ENCODE assay signal across 15 cellular contexts in genomic region chr14:68643673-68644072, GRCh38.
"Had no signal": no experiment of that assay in that cellular context is flagged by ENCODE, and none has a peak within 500 bp of the region (broad histone marks: within the 10 kb centered on the region; RNA-seq: fewer than 3 reads in every experiment).

No MANE protein-coding gene starts in this region.

- DNase-seq: activated naive CD8-positive, alpha-beta T cell treated with anti-CD3 and anti-CD28 coated beads, Interleukin-2, amount 10 ng/mL, durations not matched to agents 7 days and 5 days; anterior cingulate cortex; brain microvascular endothelial cell; left lung; mammary epithelial cell; naive B cell; posterior cingulate gyrus; retina; SK-N-SH; stimulated activated CD4-positive, alpha-beta T cell treated with anti-CD3 and anti-CD28 coated beads, Interleukin-2, amount 100 ng/mL, for 48 hours; stimulated activated naive CD4-positive, alpha-beta T cell treated with Interleukin-2 at 50 U/mL for 16 hours; T-cell; T-helper 9 cell; trophoblast cell had no signal

- H3K36me3 ChIP-seq: brain microvascular endothelial cell, left lung had no signal

- ATAC-seq: left lung, T-cell had no signal

- H3K27ac ChIP-seq: brain microvascular endothelial cell, hepatocyte, left lung had no signal

- H3K4me3 ChIP-seq: hepatocyte, left lung had no signal

- H3K27me3 ChIP-seq: brain microvascular endothelial cell, hepatocyte, left lung had no signal
